ENCODE assay signal across 9 cellular contexts in the genomic region with DNA sequence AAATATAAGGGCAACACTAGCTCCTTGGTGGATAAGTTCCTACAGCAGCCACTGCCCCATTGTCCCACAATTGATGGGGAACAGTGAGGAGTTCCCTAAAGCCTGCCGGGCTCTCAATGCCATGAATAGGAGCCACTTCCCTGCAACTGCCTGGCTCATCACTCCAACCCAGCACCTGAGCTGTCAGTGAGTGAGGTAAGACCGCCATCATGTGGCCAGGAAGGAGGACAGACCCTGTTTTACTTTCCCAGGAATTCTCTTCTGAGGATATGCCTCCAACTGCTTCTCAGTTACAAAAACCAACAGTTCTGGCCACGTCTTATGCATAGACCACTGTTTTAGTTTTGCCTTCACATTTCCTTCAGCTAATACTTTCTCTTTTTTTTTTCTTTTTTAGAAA. TPM values are rescaled to one million over a fixed set of nuclear protein-coding genes. Genes with fewer than 3 reads are reported as not detected.
DNase-seq lines count a peak whose midpoint lies in the region; ATAC-seq and TF ChIP-seq lines count a peak whose summit lies in the region.
"Had no signal": no experiment of that assay in that cellular context is flagged by ENCODE, and none has a peak within 500 bp of the region (broad histone marks: within the 10 kb centered on the region; RNA-seq: fewer than 3 reads in every experiment).

No MANE protein-coding gene starts in this region.

- DNase-seq in GM06990 (ENCODE audit: extremely low read depth, insufficient read length) (no peak), LNCaP clone FGC (ENCODE audit: low read depth) (no peak), SK-N-SH (peak; percentile 38), iPS-NIHi7 (ENCODE audit: extremely low spot score) (peak; percentile 79), NCI-H1436 (lab: John Stamatoyannopoulos, UW) (no peak), NCI-H1436 treated with DMSO at 0.1 percent for 48 hours (lab: John Stamatoyannopoulos, UW) (no peak)
- DNase-seq in stimulated activated effector memory CD8-positive, alpha-beta T cell treated with anti-CD3 and anti-CD28 coated beads, Interleukin-12 subunit alpha, Interleukin-12 subunit beta, amount 100 ng/mL, for 72 hours (ENCODE audit: low spot score in 2 of 2): no peak

- TF ChIP-seq CTCF in GM06990 (IDR thresholded peaks at IDR 0.05; ENCODE audit: insufficient read depth, low read length, poor library complexity, severe bottlenecking) (peak; percentile 53), LNCaP clone FGC (IDR thresholded peaks at IDR 0.05; ENCODE audit: control insufficient read depth, extremely low read depth, insufficient read depth) (peak; percentile 82), SK-N-SH (IDR thresholded peaks at IDR 0.05) (peak; percentile 64)

- H3K4me3 Mint-ChIP-seq in stimulated activated effector memory CD8-positive, alpha-beta T cell treated with anti-CD3 and anti-CD28 coated beads, Interleukin-12 subunit alpha, Interleukin-12 subunit beta, amount 100 ng/mL, for 72 hours: no peak overlapping the region
- H3K4me3 Mint-ChIP-seq: mesothelial cell of epicardium had no signal

- no peak overlapping the region for H3K4me2 ChIP-seq in SK-N-SH

- H3K9me3 Mint-ChIP-seq in stimulated activated effector memory CD8-positive, alpha-beta T cell treated with anti-CD3 and anti-CD28 coated beads, Interleukin-12 subunit alpha, Interleukin-12 subunit beta, amount 100 ng/mL, for 72 hours: no peaks in the 10 kb centered on the region

- H3K27me3 ChIP-seq in GM06990 (replicated peaks; ENCODE audit: control insufficient read depth, insufficient read depth, low read length): no peaks in the 10 kb centered on the region
- no peaks in the 10 kb centered on the region for H3K27me3 ChIP-seq in SK-N-SH (ENCODE audit: insufficient read depth)

- no peaks in the 10 kb centered on the region for H3K4me1 ChIP-seq in SK-N-SH (ENCODE audit: control insufficient read depth in 1 of 2, insufficient read depth in 2 of 2, low read depth in 1 of 2, low read length in 1 of 2)

- CTCF ChIA-PET in SK-N-SH (lab: Yijun Ruan, JAX): interaction anchor here (0.6 to 4.4 kb wide), 15 partner anchors 9 to 435 kb away, joined by 3 to 30 read pairs (median 4); no protein-coding TSS in a partner anchor

- 17% methylated on average over 3 of the region's 3 CpGs for WGBS in SK-N-SH (ENCODE audit: low lambda C conversion rate)

- H3F3A ChIP-seq in SK-N-SH (replicated peaks; ENCODE audit: insufficient read depth): no peaks in the 10 kb centered on the region

- no peaks in the 10 kb centered on the region for H3K36me3 Mint-ChIP-seq in stimulated activated effector memory CD8-positive, alpha-beta T cell treated with anti-CD3 and anti-CD28 coated beads, Interleukin-12 subunit alpha, Interleukin-12 subunit beta, amount 100 ng/mL, for 72 hours
- H3K36me3 Mint-ChIP-seq: mesothelial cell of epicardium had no signal

- no peak overlapping the region for H3K9ac ChIP-seq in SK-N-SH

- no peak for TF ChIP-seq EP300 in SK-N-SH (IDR thresholded peaks at IDR 0.05; ENCODE audit: borderline replicate concordance in 1 of 2, low read depth in 1 of 2, low read length in 1 of 2)

- H3K9me3 ChIP-seq in SK-N-SH: no peaks in the 10 kb centered on the region

- no peaks in the 10 kb centered on the region for H4K20me1 ChIP-seq in SK-N-SH (ENCODE audit: insufficient read depth)

- TF ChIP-seq RAD21 in SK-N-SH (IDR thresholded peaks at IDR 0.05; ENCODE audit: low read length): peak; percentile 80

- no peaks in the 10 kb centered on the region for H3K36me3 ChIP-seq in GM06990 (ENCODE audit: control insufficient read depth, insufficient read depth, low read length)
- H3K36me3 ChIP-seq in SK-N-SH (replicated peaks in 1 of 2; ENCODE audit: control insufficient read depth in 1 of 2, insufficient read depth in 2 of 2, low read length in 1 of 2): no peaks in the 10 kb centered on the region

- H3K9me2 ChIP-seq in SK-N-SH: no peaks in the 10 kb centered on the region

- H3K79me2 ChIP-seq in SK-N-SH (ENCODE audit: insufficient read depth): no peaks in the 10 kb centered on the region

- ATAC-seq in GM18907 (IDR thresholded peaks at IDR 0.05; ENCODE audit: unreplicated experiment): no peak
- no peak for ATAC-seq in stimulated activated effector memory CD8-positive, alpha-beta T cell treated with anti-CD3 and anti-CD28 coated beads, Interleukin-12 subunit alpha, Interleukin-12 subunit beta, amount 100 ng/mL, for 72 hours

- no peaks in the 10 kb centered on the region for H3K4me1 Mint-ChIP-seq in stimulated activated effector memory CD8-positive, alpha-beta T cell treated with anti-CD3 and anti-CD28 coated beads, Interleukin-12 subunit alpha, Interleukin-12 subunit beta, amount 100 ng/mL, for 72 hours

- H3K4me3 ChIP-seq in GM06990 (replicated peaks; ENCODE audit: low read depth, low read length) (no peak overlapping the region), LNCaP clone FGC (ENCODE audit: low read depth, low read length) (no peak overlapping the region), SK-N-SH (ENCODE audit: low read depth in 2 of 2, low read length in 1 of 2) (no peak overlapping the region)

- no peak overlapping the region for H3K27ac Mint-ChIP-seq in stimulated activated effector memory CD8-positive, alpha-beta T cell treated with anti-CD3 and anti-CD28 coated beads, Interleukin-12 subunit alpha, Interleukin-12 subunit beta, amount 100 ng/mL, for 72 hours
- H3K27ac Mint-ChIP-seq: mesothelial cell of epicardium had no signal

- no peak overlapping the region for H2AFZ ChIP-seq in SK-N-SH (ENCODE audit: low read depth)

- no peak overlapping the region for H3K27ac ChIP-seq in SK-N-SH (ENCODE audit: low read depth in 2 of 2, low read length in 1 of 2)

- POLR2A ChIA-PET in SK-N-SH (lab: Yijun Ruan, JAX): no interaction called here

TF ChIP-seq in SK-N-SH, 30 proteins besides CTCF, POLR2A, EP300 and RAD21:
- no peak for TF ChIP-seq JUND (IDR thresholded peaks at IDR 0.05)
- no peak for TF ChIP-seq NRF1 (IDR thresholded peaks at IDR 0.05; ENCODE audit: low read depth, low read length)
- peak; percentile 47 for TF ChIP-seq SMC3 (IDR thresholded peaks at IDR 0.05; ENCODE audit: low read depth, low read length)

RNA-seq across cellular contexts. Expression of a gene that starts 45.5 kb away (rescaled TPM):
- polyA plus RNA-seq in SK-N-SH (2012; rRNA removed): 85.5 and 124 TPM in 2 replicates
- polyA plus RNA-seq in SK-N-SH (2012; cell fraction: cytosol; rRNA removed): 105 and 136 TPM in 2 replicates
- 55.7 and 81.8 TPM in 2 replicates for polyA plus RNA-seq in SK-N-SH (2012; cell fraction: nucleus; rRNA removed)

Comparison
In these comparisons a context has a peak if more than half of its experiments do, and no peak if none do; other contexts are left out.
1. DNase-seq: peak in SK-N-SH (single experiment) and iPS-NIHi7 (single experiment); none in GM06990 (single experiment), LNCaP clone FGC (single experiment), NCI-H1436 (single experiment), stimulated activated effector memory CD8-positive, alpha-beta T cell treated with anti-CD3 and anti-CD28 coated beads, Interleukin-12 subunit alpha, Interleukin-12 subunit beta, amount 100 ng/mL, for 72 hours (0 of 2) and NCI-H1436 treated with DMSO at 0.1 percent for 48 hours (single experiment).
2. Peak in every context shown above with its lines, with median percentiles within 50 percentile points of each other: CTCF ChIP-seq.